In genomic region chr10:124648131-124648475, GRCh38 we compare ENCODE assay signal across 8 cellular contexts.
A peak's percentile ranks its signal among the peaks of the same experiment; 100 is the strongest.
DNase-seq lines count a peak whose midpoint lies in the region; ATAC-seq, FAIRE-seq and TF ChIP-seq lines count a peak whose summit lies in the region.

No MANE protein-coding gene starts in this region.

- H3K4me1 Mint-ChIP-seq in chondrocyte (ENCODE audit: low read depth): peaks cover 28% of the 10 kb centered on the region

- H3K4me3 Mint-ChIP-seq in chondrocyte (ENCODE audit: unreplicated experiment): no peak overlapping the region

- FAIRE-seq in GM12892 (lab: Jason Lieb, UNC): peak; percentile 48

- no peaks in the 10 kb centered on the region for H3K36me3 ChIP-seq in SJSA1
- H3K36me3 ChIP-seq in esophagus muscularis mucosa: no peaks in the 10 kb centered on the region
- no peaks in the 10 kb centered on the region for H3K36me3 ChIP-seq in gastrocnemius medialis

- no peak for TF ChIP-seq POLR2A in GM12892 (IDR thresholded peaks at IDR 0.05; ENCODE audit: low read depth, low read length)
- no peak for TF ChIP-seq POLR2A in esophagus muscularis mucosa (IDR thresholded peaks at IDR 0.05; ENCODE audit: low read depth)
- TF ChIP-seq POLR2A in gastrocnemius medialis (IDR thresholded peaks at IDR 0.05): no peak

- no peaks in the 10 kb centered on the region; the same call in 1 of the 2 replicates for H3K9me3 ChIP-seq in SJSA1 (replicated peaks)
- no peaks in the 10 kb centered on the region for H3K9me3 ChIP-seq in esophagus muscularis mucosa
- no peaks in the 10 kb centered on the region for H3K9me3 ChIP-seq in gastrocnemius medialis

- H3K4me1 ChIP-seq in SJSA1 (replicated peaks) (peaks cover 20% of the 10 kb centered on the region), esophagus muscularis mucosa (peaks cover 73 to 97% (median 92%) of the 10 kb centered on the region in 4 donors), gastrocnemius medialis (peaks cover 79 to 88% of the 10 kb centered on the region in 2 donors)

- no peak for TF ChIP-seq EP300 in esophagus muscularis mucosa (IDR thresholded peaks at IDR 0.05)

- TF ChIP-seq CTCF in esophagus muscularis mucosa (IDR thresholded peaks at IDR 0.05) (no peak), gastrocnemius medialis (IDR thresholded peaks at IDR 0.05 in 4 of 5, conservative IDR thresholded peaks at IDR 0.05 in 1 of 5) (no peak), chondrocyte (IDR thresholded peaks at IDR 0.05) (no peak)

- H3K27ac ChIP-seq in SJSA1: 0 out of 2 replicates have a peak overlapping the region, but pooled peaks have one; percentile 32
- peak overlapping the region; percentile 39 to 76 (median 72) for H3K27ac ChIP-seq in esophagus muscularis mucosa (replicated peaks in 1 of 4)
- peak overlapping the region; percentile 76 to 85 (median 82) for H3K27ac ChIP-seq in gastrocnemius medialis

- H3K4me3 ChIP-seq in SJSA1 (no peak overlapping the region), esophagus muscularis mucosa (no peak overlapping the region), gastrocnemius medialis (no peak overlapping the region)

- in situ Hi-C loops in gastrocnemius medialis (cut with MboI; ENCODE audit: low sequenced_read_pairs in 4 of 4): loop anchor here in 2 of 4 donors (25.0 kb wide), 1 partner anchor 89 kb away; the partner anchor contains the start of gene FAM53B (in 2 of the 2)

- no peak overlapping the region for H3K27ac Mint-ChIP-seq in chondrocyte (ENCODE audit: unreplicated experiment)

- H3K27me3 ChIP-seq in SJSA1 (replicated peaks): no peaks in the 10 kb centered on the region
- no peaks in the 10 kb centered on the region for H3K27me3 ChIP-seq in esophagus muscularis mucosa
- H3K27me3 ChIP-seq in gastrocnemius medialis: no peaks in the 10 kb centered on the region

- no peak for DNase-seq in GM12892 (ENCODE audit: insufficient read length)
- DNase-seq in SJSA1 (ENCODE audit: low read depth in 1 of 2, low spot score in 2 of 2): no peak
- DNase-seq in esophagus muscularis mucosa (ENCODE audit: extremely low spot score): no peak
- no peak for DNase-seq in gastrocnemius medialis
- no peak for DNase-seq in chondrocyte (ENCODE audit: low spot score)
- no peak for DNase-seq in RPMI8226
- DNase-seq in NCI-H2227 treated with DMSO at 0.1 percent for 48 hours (lab: John Stamatoyannopoulos, UW): no peak

- no peaks in the 10 kb centered on the region for H3K27me3 Mint-ChIP-seq in chondrocyte (ENCODE audit: low read depth)

- intact Hi-C loops in esophagus muscularis mucosa (cut with DNase I) (loop anchor here (5.0 kb wide), 2 partner anchors 79 to 94 kb away; partner anchors contain the start of gene FAM53B), gastrocnemius medialis (cut with DNase I; ENCODE audit: low total_unique reads) (loop anchor here (5.0 to 10.0 kb wide), 2 partner anchors 94 to 267 kb away; partner anchors contain the start of gene FAM53B)

- no CpG with 5 or more reads among the region's 7 CpGs for whole genome bisulfite sequencing in esophagus muscularis mucosa

- no peaks in the 10 kb centered on the region for H3K36me3 Mint-ChIP-seq in chondrocyte (ENCODE audit: low read depth)

- ATAC-seq in gastrocnemius medialis (no peak), GM21526 (IDR thresholded peaks at IDR 0.05; ENCODE audit: low FRiP score, unreplicated experiment) (no peak)

- no peaks in the 10 kb centered on the region for H3K9me3 Mint-ChIP-seq in chondrocyte (ENCODE audit: low read depth)
